Comparison of ENCODE assay signal across 1 cellular context in genomic region chr11:86955111-86955673, GRCh38.
TF ChIP-seq lines count a peak whose summit lies in the region.

Gene FZD4, minus strand, starts transcription at chr11:86955395. Its CDS starts 310 bp downstream, at chr11:86955085.

TF ChIP-seq in H1, 55 proteins besides CTCF, POLR2A, EP300 and RAD21 (continued from another document):
- no peak for TF ChIP-seq ATF3 (IDR thresholded peaks at IDR 0.05; ENCODE audit: insufficient read depth, low read depth, low read length)
- TF ChIP-seq PHF8 (conservative IDR thresholded peaks at IDR 0.05; ENCODE audit: low read depth, low read length), result peak; percentile 42; the same call in 1 of the 2 replicates
- TF ChIP-seq NRF1 (IDR thresholded peaks at IDR 0.05; ENCODE audit: low read depth, low read length), result 0 out of 2 replicates have a peak, but pooled peaks have one; percentile 17
- no peak for TF ChIP-seq RFX5 (IDR thresholded peaks at IDR 0.05; ENCODE audit: borderline replicate concordance, low read depth, low read length)
- no peak for TF ChIP-seq ZNF274 (IDR thresholded peaks at IDR 0.05; ENCODE audit: borderline replicate concordance, extremely low read depth, low read length)
- TF ChIP-seq BCL11A (IDR thresholded peaks at IDR 0.05; ENCODE audit: low read depth in 2 of 2, low read length in 2 of 2), result no peak
- TF ChIP-seq TBP (IDR thresholded peaks at IDR 0.05; ENCODE audit: low read depth, low read length), result peak; percentile 47; the same call in 1 of the 2 replicates
- 0 out of 2 replicates have a peak, but pooled peaks have one; percentile 34 for TF ChIP-seq FOSL1 (IDR thresholded peaks at IDR 0.05; ENCODE audit: insufficient read depth, low read depth, low read length)
- no peak for TF ChIP-seq KDM1A (IDR thresholded peaks at IDR 0.05; ENCODE audit: borderline replicate concordance, low read length)
- no peak for TF ChIP-seq SAP30 (IDR thresholded peaks at IDR 0.05; ENCODE audit: insufficient read depth, insufficient replicate concordance, low read length)
- TF ChIP-seq TEAD4 (IDR thresholded peaks at IDR 0.05; ENCODE audit: low read depth, low read length), result no peak
- TF ChIP-seq NANOG (IDR thresholded peaks at IDR 0.05; ENCODE audit: insufficient read depth, low read depth, low read length, poor library complexity, severe bottlenecking), result no peak
- TF ChIP-seq CTBP2 (IDR thresholded peaks at IDR 0.05; ENCODE audit: borderline replicate concordance, insufficient read depth, insufficient read length, low read length), result no peak
- TF ChIP-seq SP4 (IDR thresholded peaks at IDR 0.05; ENCODE audit: low read length), result no peak
- TF ChIP-seq KDM4A (IDR thresholded peaks at IDR 0.05; ENCODE audit: low read depth, low read length, severe bottlenecking), result peak; percentile 45
- no peak for TF ChIP-seq CEBPB (IDR thresholded peaks at IDR 0.05; ENCODE audit: low read depth, low read length)
- no peak for TF ChIP-seq CHD7 (IDR thresholded peaks at IDR 0.05; ENCODE audit: insufficient replicate concordance, low read length)
- no peak for TF ChIP-seq KDM5A (IDR thresholded peaks at IDR 0.05; ENCODE audit: low read length)
- no peak for TF ChIP-seq CBX8 (IDR thresholded peaks at IDR 0.05; ENCODE audit: borderline replicate concordance, low read depth, low read length)
- TF ChIP-seq RBBP5 (IDR thresholded peaks at IDR 0.05; ENCODE audit: borderline replicate concordance, low read depth, low read length), result no peak; the same call in 1 of the 2 replicates
- TF ChIP-seq SRF (IDR thresholded peaks at IDR 0.05; ENCODE audit: low read depth, low read length), result no peak
- TF ChIP-seq GTF2F1 (IDR thresholded peaks at IDR 0.05; ENCODE audit: borderline replicate concordance, low read depth, low read length), result no peak
- no peak for TF ChIP-seq RNF2 (IDR thresholded peaks at IDR 0.05; ENCODE audit: borderline replicate concordance, low read depth, low read length, missing control alignments, poor library complexity, severe bottlenecking)
- TF ChIP-seq TAF1 (IDR thresholded peaks at IDR 0.05; ENCODE audit: low read depth, low read length), result peak; percentile 74
- no peak for TF ChIP-seq JUND (IDR thresholded peaks at IDR 0.05; ENCODE audit: low read length)
- TF ChIP-seq E2F6 (IDR thresholded peaks at IDR 0.05), result no peak
- TF ChIP-seq CHD2 (IDR thresholded peaks at IDR 0.05; ENCODE audit: low read length), result no peak
- TF ChIP-seq HDAC2 (IDR thresholded peaks at IDR 0.05; ENCODE audit: borderline replicate concordance in 1 of 2, low read depth in 2 of 2, low read length in 2 of 2), result peak in 1 of 2 experiments; percentile 10; a peak in 1 of 4 replicates
- no peak for TF ChIP-seq ASH2L (IDR thresholded peaks at IDR 0.05; ENCODE audit: low read length)
- no peak for TF ChIP-seq BACH1 (IDR thresholded peaks at IDR 0.05; ENCODE audit: low read length)
- TF ChIP-seq RXRA (IDR thresholded peaks at IDR 0.05; ENCODE audit: insufficient read depth, low read depth, low read length), result no peak
- no peak for TF ChIP-seq HDAC6 (IDR thresholded peaks at IDR 0.05; ENCODE audit: low read depth, low read length)
- TF ChIP-seq YY1 (IDR thresholded peaks at IDR 0.05; ENCODE audit: low read depth, low read length), result no peak
- TF ChIP-seq SP2 (IDR thresholded peaks at IDR 0.05; ENCODE audit: low read length), result no peak
- no peak for TF ChIP-seq CHD1 (IDR thresholded peaks at IDR 0.05; ENCODE audit: low read depth, low read length)
- no peak for TF ChIP-seq EZH2 (IDR thresholded peaks at IDR 0.05; ENCODE audit: low read depth, low read length, severe bottlenecking)
- TF ChIP-seq JUN (IDR thresholded peaks at IDR 0.05; ENCODE audit: low read depth, low read length), result no peak
- 0 out of 2 replicates have a peak, but pooled peaks have one; percentile 2 for TF ChIP-seq MAX (IDR thresholded peaks at IDR 0.05)
- no peak for TF ChIP-seq MAFK (IDR thresholded peaks at IDR 0.05; ENCODE audit: low read depth, low read length)
- TF ChIP-seq ATF2 (IDR thresholded peaks at IDR 0.05; ENCODE audit: low read length), result no peak
- no peak for TF ChIP-seq SIRT6 (IDR thresholded peaks at IDR 0.05; ENCODE audit: low read length)
- TF ChIP-seq SUZ12 (IDR thresholded peaks at IDR 0.05; ENCODE audit: low read length), result no peak
- no peak for TF ChIP-seq EGR1 (IDR thresholded peaks at IDR 0.05; ENCODE audit: borderline replicate concordance, low read depth, low read length)
- TF ChIP-seq BRCA1 (IDR thresholded peaks at IDR 0.05; ENCODE audit: low read depth, low read length), result no peak
- TF ChIP-seq SIX5 (IDR thresholded peaks at IDR 0.05; ENCODE audit: low read depth, low read length), result no peak
- TF ChIP-seq CBX5 (IDR thresholded peaks at IDR 0.05; ENCODE audit: low read depth, low read length), result no peak
- no peak for TF ChIP-seq GABPA (IDR thresholded peaks at IDR 0.05; ENCODE audit: borderline replicate concordance, insufficient read depth, low read length)
- peak; percentile 46 for TF ChIP-seq TAF7 (optimal IDR thresholded peaks at IDR 0.05; ENCODE audit: borderline replicate concordance, low read depth, low read length)
- TF ChIP-seq SIN3A (conservative IDR thresholded peaks at IDR 0.05 in 1 of 2, IDR thresholded peaks at IDR 0.05 in 1 of 2; ENCODE audit: low read depth in 1 of 2, low read length in 2 of 2), result no peak
- no peak for TF ChIP-seq TCF12 (IDR thresholded peaks at IDR 0.05; ENCODE audit: low read depth, low read length)
- no peak for TF ChIP-seq POU5F1 (IDR thresholded peaks at IDR 0.05; ENCODE audit: low read depth, low read length)
- 0 out of 2 replicates have a peak, but pooled peaks have one; percentile 7 for TF ChIP-seq SP1 (IDR thresholded peaks at IDR 0.05; ENCODE audit: low read depth, low read length)
- peak; percentile 53 for TF ChIP-seq POLR2AphosphoS5 (IDR thresholded peaks at IDR 0.05; ENCODE audit: low read depth, low read length)
- TF ChIP-seq USF2 (IDR thresholded peaks at IDR 0.05; ENCODE audit: low read length), result no peak
